ENCODE assay signal across 21 cellular contexts in the genomic region with DNA sequence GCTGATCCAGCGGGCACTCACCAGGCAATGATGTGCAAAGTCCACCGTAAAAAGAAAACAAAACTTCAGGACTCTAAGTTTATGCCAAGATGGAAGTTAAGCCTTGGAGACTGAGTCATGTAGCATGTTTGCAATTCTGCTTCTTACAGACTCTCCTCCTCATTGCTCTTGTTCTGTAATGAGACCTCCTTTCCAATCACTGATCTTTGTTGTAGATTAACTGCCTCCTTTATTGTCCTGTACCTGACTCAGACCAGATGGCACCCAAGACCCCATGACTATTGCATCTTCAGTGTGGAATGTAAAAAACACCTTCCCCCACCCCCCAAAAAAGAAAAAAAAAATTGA. TPM values are rescaled to one million over a fixed set of nuclear protein-coding genes. Genes with fewer than 3 reads are reported as not detected.
DNase-seq lines count a peak whose midpoint lies in the region; ATAC-seq and TF ChIP-seq lines count a peak whose summit lies in the region.
"Had no signal": no experiment of that assay in that cellular context is flagged by ENCODE, and none has a peak within 500 bp of the region (broad histone marks: within the 10 kb centered on the region; RNA-seq: fewer than 3 reads in every experiment).

No MANE protein-coding gene starts in this region.

- H3K27ac ChIP-seq in GM23338 (ENCODE audit: low read depth) (no peak overlapping the region), suprapubic skin (no peak overlapping the region)
- H3K27ac ChIP-seq: SK-N-MC, tibial artery had no signal

- H3K27me3 Mint-ChIP-seq in GM23338 (ENCODE audit: insufficient read depth, low read depth, poor library complexity): peaks cover 3% of the 10 kb centered on the region
- H3K27me3 Mint-ChIP-seq in chondrocyte (ENCODE audit: low read depth): no peaks in the 10 kb centered on the region
- H3K27me3 Mint-ChIP-seq in progenitor cell of endocrine pancreas: no peaks in the 10 kb centered on the region
- H3K27me3 Mint-ChIP-seq: IgD-negative memory B cell had no signal

- peak overlapping the region; percentile 78 for H3K4me2 ChIP-seq in GM23338

- H3K9me3 Mint-ChIP-seq in GM23338 (peaks cover 22% of the 10 kb centered on the region), chondrocyte (ENCODE audit: low read depth) (no peaks in the 10 kb centered on the region), progenitor cell of endocrine pancreas (ENCODE audit: low read depth) (peaks cover 5% of the 10 kb centered on the region)
- H3K9me3 Mint-ChIP-seq: IgD-negative memory B cell had no signal

- no peak for TF ChIP-seq POLR2A in suprapubic skin (IDR thresholded peaks at IDR 0.05)

- peak overlapping the region; percentile 43 for H3K4me3 ChIP-seq in GM23338
- no peak overlapping the region for H3K4me3 ChIP-seq in suprapubic skin
- no peak overlapping the region for H3K4me3 ChIP-seq in HAP-1
- H3K4me3 ChIP-seq: lung, SK-N-MC, tibial artery had no signal

- H3K4me1 Mint-ChIP-seq in GM23338 (no peaks in the 10 kb centered on the region), chondrocyte (ENCODE audit: low read depth) (peaks cover 4% of the 10 kb centered on the region), progenitor cell of endocrine pancreas (ENCODE audit: low read depth) (peaks cover 5% of the 10 kb centered on the region)
- H3K4me1 Mint-ChIP-seq: IgD-negative memory B cell had no signal

- TF ChIP-seq EP300 in suprapubic skin (IDR thresholded peaks at IDR 0.05): no peak

- TF ChIP-seq CTCF in GM23338 (conservative IDR thresholded peaks at IDR 0.05; ENCODE audit: low read depth in 2 of 2) (no peak), chondrocyte (IDR thresholded peaks at IDR 0.05) (no peak), progenitor cell of endocrine pancreas (IDR thresholded peaks at IDR 0.05; ENCODE audit: unreplicated experiment) (no peak), suprapubic skin (IDR thresholded peaks at IDR 0.05) (no peak)

- peak overlapping the region; percentile 92; the same call in 1 of the 2 replicates for H2AFZ ChIP-seq in GM23338

- H3K27ac Mint-ChIP-seq in GM23338: no peak overlapping the region
- H3K27ac Mint-ChIP-seq in chondrocyte (ENCODE audit: unreplicated experiment): peak overlapping the region; percentile 90
- peak overlapping the region; percentile 56 for H3K27ac Mint-ChIP-seq in progenitor cell of endocrine pancreas
- H3K27ac Mint-ChIP-seq: IgD-negative memory B cell; T-helper 2 cell treated with Interferon-gamma antibody and Interleukin-4, amounts not matched to agents 5 μg/mL and 100 μg/mL, for 36 hours had no signal

- ATAC-seq in GM23338: no peak
- ATAC-seq: stimulated activated naive CD8-positive, alpha-beta T cell treated with anti-CD3 and anti-CD28 coated beads, Interleukin-15, Interleukin-2, amounts not matched to agents 100 U/mL and 50 U/mL, for 24 hours had no signal

- H3K79me2 ChIP-seq in GM23338 (replicated peaks; ENCODE audit: insufficient read depth): no peaks in the 10 kb centered on the region

- H3K36me3 ChIP-seq in GM23338 (ENCODE audit: insufficient read depth): no peaks in the 10 kb centered on the region
- no peaks in the 10 kb centered on the region for H3K36me3 ChIP-seq in suprapubic skin
- H3K36me3 ChIP-seq in HAP-1 (replicated peaks): no peaks in the 10 kb centered on the region
- H3K36me3 ChIP-seq: tibial artery had no signal

- H4K20me1 ChIP-seq in GM23338 (replicated peaks; ENCODE audit: insufficient read depth): no peaks in the 10 kb centered on the region

- H3K4me3 Mint-ChIP-seq in GM23338 (no peak overlapping the region; the same call in 2 of the 3 replicates), chondrocyte (ENCODE audit: unreplicated experiment) (peak overlapping the region; percentile 9), progenitor cell of endocrine pancreas (ENCODE audit: low read depth) (no peak overlapping the region)
- H3K4me3 Mint-ChIP-seq: IgD-negative memory B cell; T-helper 2 cell treated with Interferon-gamma antibody and Interleukin-4, amounts not matched to agents 5 μg/mL and 100 μg/mL, for 36 hours had no signal

- no peaks in the 10 kb centered on the region for H3K9me2 ChIP-seq in GM23338 (ENCODE audit: insufficient read depth)

- in situ Hi-C loops in HAP-1 (cut with MboI; ENCODE audit: low sequenced_read_pairs): no loop called here

- no peaks in the 10 kb centered on the region for H3K9me3 ChIP-seq in suprapubic skin
- H3K9me3 ChIP-seq in HAP-1: 0 out of 2 replicates have a peak, but pooled peaks cover 2% of the 10 kb centered on the region
- H3K9me3 ChIP-seq: tibial artery had no signal

- peaks cover 20% of the 10 kb centered on the region for H3K36me3 Mint-ChIP-seq in GM23338 (ENCODE audit: low read depth)
- H3K36me3 Mint-ChIP-seq in chondrocyte (ENCODE audit: low read depth): peaks cover 3% of the 10 kb centered on the region
- H3K36me3 Mint-ChIP-seq in progenitor cell of endocrine pancreas (ENCODE audit: insufficient read depth): peaks cover 12% of the 10 kb centered on the region

- peaks cover 8% of the 10 kb centered on the region; the same call in 1 of the 2 replicates for H3F3A ChIP-seq in GM23338 (replicated peaks; ENCODE audit: low read depth)

- H3K27me3 ChIP-seq in GM23338 (ENCODE audit: insufficient read depth): no peaks in the 10 kb centered on the region
- H3K27me3 ChIP-seq in suprapubic skin: no peaks in the 10 kb centered on the region
- no peaks in the 10 kb centered on the region for H3K27me3 ChIP-seq in HAP-1 (ENCODE audit: low read depth)
- H3K27me3 ChIP-seq: tibial artery had no signal

- 79% methylated on average over 2 of the region's 2 CpGs for WGBS in suprapubic skin

- H3K4me1 ChIP-seq in GM23338 (ENCODE audit: insufficient read depth) (0 out of 2 replicates have a peak, but pooled peaks cover 3% of the 10 kb centered on the region), suprapubic skin (no peaks in the 10 kb centered on the region), HAP-1 (no peaks in the 10 kb centered on the region)
- H3K4me1 ChIP-seq: tibial artery had no signal

- DNase-seq in GM23338 (ENCODE audit: low spot score) (no peak), chondrocyte (ENCODE audit: low spot score) (no peak), kidney glomerular epithelial cell (lab: John Stamatoyannopoulos, UW) (peak; percentile 98), progenitor cell of endocrine pancreas (ENCODE audit: low spot score, unreplicated experiment) (no peak), suprapubic skin (ENCODE audit: low spot score in 2 of 2) (no peak), GDM1 (lab: John Stamatoyannopoulos, UW) (no peak), DMS 273 treated with DMSO at 0.1 percent for 48 hours (lab: John Stamatoyannopoulos, UW) (no peak), HAP-1 (ENCODE audit: low spot score in 2 of 2) (no peak)
- DNase-seq: activated CD8-positive, alpha-beta memory T cell treated with anti-CD3 and anti-CD28 coated beads, Interleukin-2, amount 50 U/mL, for 4 hours; cortex of kidney; NCI-H1417; NCI-H2081 treated with DMSO at 0.1 percent for 48 hours; NCI-H510A; stimulated activated CD4-positive, alpha-beta T cell treated with anti-CD3 and anti-CD28 coated beads, Interleukin-4, amount 100 ng/mL, for 24 hours; stimulated activated naive CD8-positive, alpha-beta T cell treated with anti-CD3 and anti-CD28 coated beads, Interleukin-15, Interleukin-2, amounts not matched to agents 100 U/mL and 50 U/mL, for 24 hours; tibial artery had no signal

TF ChIP-seq in GM23338, 12 proteins besides CTCF, POLR2A, EP300 and RAD21 (continues in another document):
- TF ChIP-seq EZH2 (IDR thresholded peaks at IDR 0.05; ENCODE audit: low read depth, unreplicated experiment): no peak
- TF ChIP-seq CREB1 (CRISPR knock-in tag; IDR thresholded peaks at IDR 0.05; ENCODE audit: low read depth): no peak
- no peak for TF ChIP-seq ZNF331 (CRISPR knock-in tag; IDR thresholded peaks at IDR 0.05; ENCODE audit: low read depth)
- TF ChIP-seq, protein P1, sequence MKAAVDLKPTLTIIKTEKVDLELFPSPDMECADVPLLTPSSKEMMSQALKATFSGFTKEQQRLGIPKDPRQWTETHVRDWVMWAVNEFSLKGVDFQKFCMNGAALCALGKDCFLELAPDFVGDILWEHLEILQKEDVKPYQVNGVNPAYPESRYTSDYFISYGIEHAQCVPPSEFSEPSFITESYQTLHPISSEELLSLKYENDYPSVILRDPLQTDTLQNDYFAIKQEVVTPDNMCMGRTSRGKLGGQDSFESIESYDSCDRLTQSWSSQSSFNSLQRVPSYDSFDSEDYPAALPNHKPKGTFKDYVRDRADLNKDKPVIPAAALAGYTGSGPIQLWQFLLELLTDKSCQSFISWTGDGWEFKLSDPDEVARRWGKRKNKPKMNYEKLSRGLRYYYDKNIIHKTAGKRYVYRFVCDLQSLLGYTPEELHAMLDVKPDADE (IDR thresholded peaks at IDR 0.05): no peak

RNA-seq across cellular contexts. Expression of gene NEU1, which starts 11.2 kb away (rescaled TPM):
- 41.1 and 47.4 TPM in 2 replicates for total RNA-seq in GM23338 (2014; rRNA removed; shearing (Covaris generic))
- polyA plus RNA-seq in GM23338 (2016; fragmentation: Nextera tagmentation; extraction: Ambion mirVana): 31.4 and 32.3 TPM in 2 replicates
- total RNA-seq in chondrocyte: 63.8 to 67.5 TPM (median 64.2 TPM) in 3 replicates
- total RNA-seq in progenitor cell of endocrine pancreas: 52.4 and 57.4 TPM in 2 replicates
- 10 to 100 TPM; 22.2 to 42.7 (median 39.8) TPM for total RNA-seq in suprapubic skin

RNA-seq across cellular contexts. Expression of gene HSPA1B, which starts 23.9 kb away (rescaled TPM):
- total RNA-seq in GM23338 (2014; rRNA removed; shearing (Covaris generic)): 102 and 113 TPM in 2 replicates
- 25.9 and 31.7 TPM in 2 replicates for polyA plus RNA-seq in GM23338 (2016; fragmentation: Nextera tagmentation; extraction: Ambion mirVana)
- total RNA-seq in chondrocyte (46.8 to 57.9 TPM (median 50.4 TPM) in 3 replicates), progenitor cell of endocrine pancreas (152 and 165 TPM in 2 replicates), suprapubic skin (100 to 1,000 TPM; 243 to 686 (median 558) TPM)

RNA-seq across cellular contexts. Expression of gene SLC44A4, which starts 27.3 kb away (rescaled TPM):
- 3.7 and 4.6 TPM in 2 replicates for total RNA-seq in GM23338 (2014; rRNA removed; shearing (Covaris generic))
- polyA plus RNA-seq in GM23338 (2016; fragmentation: Nextera tagmentation; extraction: Ambion mirVana): 1.1 and 1.2 TPM in 2 replicates
- total RNA-seq in chondrocyte: not detected in 3 replicates
- total RNA-seq in progenitor cell of endocrine pancreas: 17.5 and 19.1 TPM in 2 replicates
- total RNA-seq in suprapubic skin: 1 to 10 TPM; 1.4 to 7.4 (median 4.1) TPM
- total RNA-seq: RPMI7951 had no signal
- polyA plus RNA-seq: IgD-negative memory B cell had no signal

RNA-seq across cellular contexts. Expression of gene HSPA1A, which starts 36.1 kb away (rescaled TPM):
- total RNA-seq in GM23338 (2014; rRNA removed; shearing (Covaris generic)): 57.1 and 58.3 TPM in 2 replicates
- 36.1 and 39.1 TPM in 2 replicates for polyA plus RNA-seq in GM23338 (2016; fragmentation: Nextera tagmentation; extraction: Ambion mirVana)
- total RNA-seq in chondrocyte (23.0 to 46.3 TPM (median 46.2 TPM) in 3 replicates), progenitor cell of endocrine pancreas (52.5 and 56.6 TPM in 2 replicates), suprapubic skin (100 to 1,000 TPM; 200 to 464 (median 408) TPM)

RNA-seq across cellular contexts. Expression of gene HSPA1L, which starts 36.4 kb away (rescaled TPM):
- 0.50 and 0.83 TPM in 2 replicates for total RNA-seq in GM23338 (2014; rRNA removed; shearing (Covaris generic))
- polyA plus RNA-seq in GM23338 (2016; fragmentation: Nextera tagmentation; extraction: Ambion mirVana): 0.44 and 0.49 TPM in 2 replicates
- total RNA-seq in chondrocyte (0.89 to 1.5 TPM (median 1.00 TPM) in 3 replicates), progenitor cell of endocrine pancreas (2.4 and 2.5 TPM in 2 replicates), suprapubic skin (1 to 10 TPM in 3 of 4 donors, under 1 TPM in 1; 0.83 to 3.1 (median 1.8) TPM)
